In genomic region chr10:50636576-50636975, GRCh38 we compare ENCODE assay signal across 12 cellular contexts. TPM values are rescaled to one million over a fixed set of nuclear protein-coding genes. Genes with fewer than 3 reads are reported as not detected.
DNase-seq lines count a peak whose midpoint lies in the region; ATAC-seq, FAIRE-seq and TF ChIP-seq lines count a peak whose summit lies in the region.
"Had no signal": no experiment of that assay in that cellular context is flagged by ENCODE, and none has a peak within 500 bp of the region (broad histone marks: within the 10 kb centered on the region; RNA-seq: fewer than 3 reads in every experiment).

No MANE protein-coding gene starts in this region.

- SMC1A ChIA-PET in GM12878 (lab: Charles Lee; ENCODE audit: uncharacterized antibody, unreplicated experiment): interaction anchor here (0.7 to 7.1 kb wide), 10 partner anchors 11 to 377 kb away, joined by 3 to 105 read pairs (median 4); no protein-coding TSS in a partner anchor

- no peaks in the 10 kb centered on the region for H3K27me3 ChIP-seq in GM12878 (replicated peaks in 1 of 2; ENCODE audit: control insufficient read depth in 2 of 2, insufficient read depth in 2 of 2, low read length in 1 of 2)
- no peaks in the 10 kb centered on the region for H3K27me3 ChIP-seq in psoas muscle (ENCODE audit: insufficient read depth in 3 of 3, low read length in 2 of 3)

- 53% methylated on average over 3 of the region's 3 CpGs for WGBS in GM12878 (ENCODE audit: insufficient coverage, insufficient replicate concordance, low lambda C conversion rate, missing lambda C conversion rate)
- WGBS in psoas muscle, 3 donors: 84 to 86% (median 84%) methylated on average over 3 of the region's 3 CpGs

- RAD21 ChIA-PET in GM12878 (lab: Charles Lee; ENCODE audit: unreplicated experiment): interaction anchor here (1.2 to 2.7 kb wide), 5 partner anchors 12 to 268 kb away, joined by 3 to 15 read pairs (median 7); no protein-coding TSS in a partner anchor

- H3K4me3 ChIP-seq in GM12878: no peak overlapping the region
- no peak overlapping the region for H3K4me3 ChIP-seq in psoas muscle

- POLR2A ChIA-PET in GM12878 (lab: Charles Lee): interaction anchor here (0.8 to 1.6 kb wide), 4 partner anchors 9 to 223 kb away, joined by 3 to 6 read pairs (median 4); no protein-coding TSS in a partner anchor

- no peak overlapping the region for H3K9ac ChIP-seq in GM12878 (ENCODE audit: control insufficient read depth, insufficient read depth, low read length)

- H3K4me2 ChIP-seq in GM12878 (ENCODE audit: control insufficient read depth, insufficient read depth): peak overlapping the region; percentile 75

- TF ChIP-seq CTCF in GM12878 (IDR thresholded peaks at IDR 0.05 in 2 of 3, conservative IDR thresholded peaks at IDR 0.05 in 1 of 3; ENCODE audit: control insufficient read depth in 2 of 3, extremely low read depth in 1 of 3, insufficient read depth in 1 of 3, low read depth in 3 of 3, low read length in 3 of 3) (no peak), psoas muscle (IDR thresholded peaks at IDR 0.05) (no peak)

- FAIRE-seq in GM12878 (lab: Jason Lieb, UNC): no peak

- 0 out of 4 replicates have a peak, but pooled peaks of 1 of the 2 experiments have one; percentile 26 for TF ChIP-seq EP300 in GM12878 (IDR thresholded peaks at IDR 0.05; ENCODE audit: borderline replicate concordance in 1 of 2, control insufficient read depth in 1 of 2, low read depth in 2 of 2, low read length in 2 of 2)

- H3K27ac ChIP-seq in GM12878 (ENCODE audit: control insufficient read depth, insufficient read depth) (no peak overlapping the region), psoas muscle (no peak overlapping the region)
- H3K27ac ChIP-seq: HL-60 had no signal

- DNase-seq in GM12878 (ENCODE audit: low read depth, low spot score): no peak
- DNase-seq in DMS79 treated with DMSO at 0.1 percent for 48 hours (lab: John Stamatoyannopoulos, UW): no peak
- no peak for DNase-seq in psoas muscle
- DNase-seq: activated CD4-positive, CD25-positive, alpha-beta regulatory T cell treated with anti-CD3 and anti-CD28 coated beads, Interleukin-2, amount 50 U/mL, for 72 hours; Calu3; NCI-H1417 treated with DMSO at 0.1 percent for 48 hours had no signal

- TF ChIP-seq POLR2A in GM12878 (IDR thresholded peaks at IDR 0.05; ENCODE audit: low read depth, low read length): no peak

- intact Hi-C loops in GM12878 (cut with micrococcal nuclease; ENCODE audit: unreplicated experiment): no loop called here
- intact Hi-C loops in psoas muscle (cut with DNase I): no loop called here

- ATAC-seq in GM18519 (IDR thresholded peaks at IDR 0.05; ENCODE audit: low FRiP score, unreplicated experiment) (peak; percentile 14), GM21447 (IDR thresholded peaks at IDR 0.05; ENCODE audit: unreplicated experiment) (peak; percentile 45), HG03460 (IDR thresholded peaks at IDR 0.05; ENCODE audit: unreplicated experiment) (peak; percentile 58), GM12878 (peak; percentile 84), GM21529 (IDR thresholded peaks at IDR 0.05; ENCODE audit: unreplicated experiment) (no peak), HG02970 (IDR thresholded peaks at IDR 0.05; ENCODE audit: low FRiP score, unreplicated experiment) (no peak), psoas muscle (no peak)

- no TSS peak for BruUV-seq in GM12878 (replicated peaks; lab: Mats Ljungman, UMichigan)

- no peaks in the 10 kb centered on the region for H3K9me3 ChIP-seq in GM12878 (replicated peaks; ENCODE audit: control insufficient read depth, insufficient read depth, low read length)
- no peaks in the 10 kb centered on the region for H3K9me3 ChIP-seq in psoas muscle

- in situ Hi-C loops in GM12878 (cut with MboI): loop anchor here (25.0 kb wide), 1 partner anchor 1449 kb away; the partner anchor contains the start of gene TMEM273

- CTCF ChIA-PET in GM12878 (lab: Yijun Ruan, JAX): interaction anchor here (0.9 to 2.7 kb wide), 8 partner anchors 11 to 300 kb away, joined by 3 to 12 read pairs (median 4); no protein-coding TSS in a partner anchor

- peaks cover 8% of the 10 kb centered on the region; the same call in 1 of the 2 replicates for H3K4me1 ChIP-seq in GM12878 (ENCODE audit: control insufficient read depth, insufficient read depth, low read length)
- H3K4me1 ChIP-seq in psoas muscle: no peaks in the 10 kb centered on the region

- TF ChIP-seq RAD21 in GM12878 (IDR thresholded peaks at IDR 0.05; ENCODE audit: insufficient read depth, low read depth, low read length): no peak

- no peaks in the 10 kb centered on the region for H4K20me1 ChIP-seq in GM12878 (ENCODE audit: control insufficient read depth, insufficient read depth)

- peak overlapping the region; percentile 73 for H2AFZ ChIP-seq in GM12878 (ENCODE audit: control insufficient read depth, low read depth, low read length)

- no peaks in the 10 kb centered on the region for H3K36me3 ChIP-seq in GM12878 (ENCODE audit: control insufficient read depth in 2 of 2, insufficient read depth in 2 of 2, low read length in 1 of 2)
- H3K36me3 ChIP-seq in psoas muscle (ENCODE audit: insufficient read depth in 1 of 2, low read depth in 1 of 2): no peaks in the 10 kb centered on the region

- H3K79me2 ChIP-seq in GM12878 (ENCODE audit: control insufficient read depth, insufficient read depth, low read length): no peaks in the 10 kb centered on the region

TF ChIP-seq in GM12878, 131 proteins besides CTCF, POLR2A, EP300 and RAD21 (continues in another document):
- no peak for TF ChIP-seq NR2F1 (conservative IDR thresholded peaks at IDR 0.05)
- 0 out of 2 replicates have a peak, but pooled peaks have one; percentile 21 for TF ChIP-seq ZNF217 (IDR thresholded peaks at IDR 0.05)
- TF ChIP-seq REST (IDR thresholded peaks at IDR 0.05; ENCODE audit: low read depth, low read length): no peak
- TF ChIP-seq E2F8 (IDR thresholded peaks at IDR 0.05; ENCODE audit: low read depth, partially characterized antibody): no peak

RNA-seq across cellular contexts. Expression of gene SGMS1, which starts 12.8 kb away (rescaled TPM):
- total RNA-seq in GM12878 (2013; cell fraction: nucleolus; rRNA removed): 31.1 and 32.6 TPM in 2 replicates
- total RNA-seq in GM12878 (2014; rRNA removed): 6.3 and 7.4 TPM in 2 replicates
- 4.8 and 7.2 TPM in 2 replicates for total RNA-seq in GM12878 (2014; rRNA removed; fragmentation: Illumina TruSeq; extraction: Trizol)
- 3.6 and 5.0 TPM in 2 replicates for total RNA-seq in GM12878 (2021)
- 7.3 TPM for polyA plus RNA-seq in GM12878 (2011; ENCODE audit: low read depth)
- 14.5 and 14.8 TPM in 2 replicates for polyA plus RNA-seq in GM12878 (2011; rRNA removed)
- polyA plus RNA-seq in GM12878 (2011; cell fraction: cytosol; rRNA removed): 12.2 and 14.7 TPM in 2 replicates
- 14.2 and 16.5 TPM in 2 replicates for polyA plus RNA-seq in GM12878 (2011; cell fraction: nucleus; rRNA removed)
- polyA plus RNA-seq in GM12878 (2012): 9.6 and 14.4 TPM in 2 replicates
- 3.5 and 3.6 TPM in 2 replicates for polyA plus RNA-seq in GM12878 (2014; fragmentation: Illumina TruSeq; extraction: Trizol)
- 1 to 10 TPM; 1.4 to 1.7 TPM for polyA plus RNA-seq in GM12878 (2014; fragmentation: Nextera tagmentation; extraction: Ambion mirVana)
- 2.5 and 4.4 TPM in 2 replicates for polyA plus RNA-seq in GM12878 (2014; rRNA removed)
- 10 to 100 TPM; 10.7 to 11.7 TPM for polyA plus RNA-seq in GM12878 (2016; fragmentation: Nextera tagmentation; extraction: Ambion mirVana)
- 20.7 and 31.1 TPM in 2 replicates for polyA minus RNA-seq in GM12878 (2011; rRNA and poly(A)+ RNA removed)
- polyA minus RNA-seq in GM12878 (2011; cell fraction: cytosol; rRNA and poly(A)+ RNA removed): 12.2 and 13.7 TPM in 2 replicates
- 50.1 and 107 TPM in 2 replicates for polyA minus RNA-seq in GM12878 (2011; cell fraction: nucleus; rRNA and poly(A)+ RNA removed)
- 10 to 100 TPM in 3 of 4 donors, 1 to 10 TPM in 1; 9.4 to 16.7 (median 13.0) TPM for total RNA-seq in psoas muscle
- polyA plus RNA-seq in psoas muscle: 10 to 100 TPM in 1 of 3 donors, 1 to 10 TPM in 2; 6.2 to 14.1 (median 6.7) TPM

Comparison
In these comparisons a context has a peak if more than half of its experiments do, and no peak if none do; other contexts are left out.
1. ATAC-seq: peak in GM18519 (single experiment), GM21447 (single experiment), HG03460 (single experiment) and GM12878 (single experiment); none in GM21529 (single experiment), HG02970 (single experiment) and psoas muscle (0 of 4).